ENCODE assay signal across 19 cellular contexts in the genomic region with DNA sequence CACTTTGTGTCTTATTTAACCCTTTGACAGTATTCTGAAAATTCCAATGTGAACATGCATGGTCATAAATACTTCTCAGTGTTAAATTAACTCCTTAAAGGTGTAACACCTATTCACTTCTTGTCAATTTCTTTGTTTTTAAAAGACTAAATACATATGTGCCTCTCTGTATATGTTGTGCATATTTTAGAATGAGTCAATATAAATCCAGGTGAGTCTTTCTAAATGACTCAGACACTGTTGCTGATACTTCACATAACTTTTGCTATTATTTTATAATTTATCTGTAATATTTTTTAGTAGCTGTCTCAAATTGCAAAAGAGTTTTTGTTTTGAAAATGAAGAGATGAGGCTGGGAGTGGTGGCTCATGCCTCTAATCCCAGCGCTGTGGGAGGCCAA.
"Had no signal": no experiment of that assay in that cellular context is flagged by ENCODE, and none has a peak within 500 bp of the region (broad histone marks: within the 10 kb centered on the region; RNA-seq: fewer than 3 reads in every experiment).

No MANE protein-coding gene starts in this region.

- H3K27me3 Mint-ChIP-seq: stimulated activated naive B cell treated with anti-CD40 and anti-IgM and Interleukin-4, amounts not matched to agents 10 μg/mL and 1 μg/mL and 100 μg/mL, for 72 hours had no signal

- H3K4me1 ChIP-seq: colonic mucosa, psoas muscle, spleen, transverse colon had no signal

- H3K36me3 ChIP-seq: colonic mucosa, esophagus muscularis mucosa, spleen, stomach, thoracic aorta, transverse colon had no signal

- DNase-seq: colonic mucosa; foreskin fibroblast; left colon; left ventricle myocardium superior; naive thymus-derived CD4-positive, alpha-beta T cell; nephron progenitor cell; psoas muscle; retina; spleen; stimulated activated CD4-positive, alpha-beta T cell treated with anti-CD3 and anti-CD28 coated beads, Interleukin-15, amount 100 ng/mL, for 24 hours; stimulated activated CD4-positive, alpha-beta T cell treated with anti-CD3 and anti-CD28 coated beads, Interleukin-1b, Interleukin-23, amount 100 ng/mL, for 48 hours; stimulated activated CD4-positive, alpha-beta T cell treated with anti-CD3 and anti-CD28 coated beads, Interleukin-4, amount 100 ng/mL, for 4 hours; stimulated activated naive B cell treated with anti-CD40 and anti-IgM and Interleukin-4, amounts not matched to agents 10 μg/mL and 1 μg/mL and 100 μg/mL, for 72 hours; stomach; substantia nigra; transverse colon had no signal

- H3K27me3 ChIP-seq: colonic mucosa, esophagus muscularis mucosa, hepatocyte, spleen, stomach, transverse colon had no signal

- H3K4me2 ChIP-seq: hepatocyte had no signal

- H3K36me3 Mint-ChIP-seq: stimulated activated naive B cell treated with anti-CD40 and anti-IgM and Interleukin-4, amounts not matched to agents 10 μg/mL and 1 μg/mL and 100 μg/mL, for 72 hours had no signal

- H2AFZ ChIP-seq: hepatocyte had no signal

- H3K4me3 ChIP-seq: colonic mucosa, esophagus muscularis mucosa, hepatocyte, psoas muscle, spleen, stomach, thoracic aorta, transverse colon had no signal

- H3K27ac ChIP-seq: colonic mucosa, esophagus muscularis mucosa, hepatocyte, psoas muscle, spleen, stomach, thoracic aorta, transverse colon had no signal

- ATAC-seq: left colon; left ventricle myocardium superior; naive thymus-derived CD4-positive, alpha-beta T cell; psoas muscle; stimulated activated naive B cell treated with anti-CD40 and anti-IgM and Interleukin-4, amounts not matched to agents 10 μg/mL and 1 μg/mL and 100 μg/mL, for 72 hours had no signal

- H3K9me3 ChIP-seq: colonic mucosa, esophagus muscularis mucosa, psoas muscle, spleen, stomach, thoracic aorta, transverse colon had no signal

- H3K4me1 Mint-ChIP-seq: naive thymus-derived CD4-positive, alpha-beta T cell; nephron progenitor cell had no signal

- H3K4me3 Mint-ChIP-seq: naive thymus-derived CD4-positive, alpha-beta T cell; nephron progenitor cell; stimulated activated naive B cell treated with anti-CD40 and anti-IgM and Interleukin-4, amounts not matched to agents 10 μg/mL and 1 μg/mL and 100 μg/mL, for 72 hours had no signal

- H3K79me2 ChIP-seq: hepatocyte had no signal

- H3K9me3 Mint-ChIP-seq: stimulated activated naive B cell treated with anti-CD40 and anti-IgM and Interleukin-4, amounts not matched to agents 10 μg/mL and 1 μg/mL and 100 μg/mL, for 72 hours had no signal

- H3K27ac Mint-ChIP-seq: naive thymus-derived CD4-positive, alpha-beta T cell; nephron progenitor cell; stimulated activated naive B cell treated with anti-CD40 and anti-IgM and Interleukin-4, amounts not matched to agents 10 μg/mL and 1 μg/mL and 100 μg/mL, for 72 hours had no signal
